Comparison of ENCODE assay signal across 26 cellular contexts in genomic region chr1:221444346-221444745, GRCh38.
"Had no signal": no experiment of that assay in that cellular context is flagged by ENCODE, and none has a peak within 500 bp of the region (broad histone marks: within the 10 kb centered on the region; RNA-seq: fewer than 3 reads in every experiment).

No MANE protein-coding gene starts in this region.

- H3K9me3 Mint-ChIP-seq: activated B cell treated with CpG ODN at 0.5 μM for 24 hours; effector memory CD8-positive, alpha-beta T cell; memory B cell; neural crest cell had no signal

- H3K27ac ChIP-seq: body of pancreas, cardiac muscle cell, gastrocnemius medialis, pancreas, prostate gland, spleen, suprapubic skin, tibial nerve had no signal

- H3K4me1 ChIP-seq: prostate gland had no signal

- DNase-seq: activated B cell treated with CpG ODN at 0.5 μM for 24 hours; activated CD8-positive, alpha-beta memory T cell treated with anti-CD3 and anti-CD28 coated beads, Interleukin-2, amount 10 ng/mL, durations not matched to agents 7 days and 5 days; activated CD8-positive, alpha-beta T cell treated with anti-CD3 and anti-CD28 coated beads, Interleukin-2, amount 10 ng/mL, durations not matched to agents 7 days and 5 days; activated naive CD4-positive, alpha-beta T cell; activated T-cell treated with anti-CD3 and anti-CD28 coated beads, Interleukin-2, amount 50 U/mL, for 48 hours; body of pancreas; cortex of kidney; effector memory CD8-positive, alpha-beta T cell; erythroblast; gastrocnemius medialis; head of caudate nucleus; hippocampal formation; midbrain; naive thymus-derived CD4-positive, alpha-beta T cell; nucleus accumbens; pancreas; retina; spleen; stimulated activated naive CD4-positive, alpha-beta T cell had no signal

- H3K36me3 ChIP-seq: cardiac muscle cell, gastrocnemius medialis, pancreas, prostate gland, spleen, suprapubic skin, tibial nerve had no signal

- H3K27me3 ChIP-seq: body of pancreas, cardiac muscle cell, gastrocnemius medialis, pancreas, spleen, suprapubic skin, tibial nerve had no signal

- H3K4me3 ChIP-seq: body of pancreas, cardiac muscle cell, gastrocnemius medialis, pancreas, prostate gland, spleen, suprapubic skin, tibial nerve had no signal

- H3K36me3 Mint-ChIP-seq: activated CD8-positive, alpha-beta memory T cell treated with anti-CD3 and anti-CD28 coated beads, Interleukin-2, amount 10 ng/mL, durations not matched to agents 7 days and 5 days; activated naive CD4-positive, alpha-beta T cell treated with anti-CD3 and anti-CD28 coated beads, Interleukin-2, amount 50 U/mL, for 72 hours; memory B cell; naive thymus-derived CD4-positive, alpha-beta T cell had no signal

- ATAC-seq: activated CD8-positive, alpha-beta memory T cell treated with anti-CD3 and anti-CD28 coated beads, Interleukin-2, amount 10 ng/mL, durations not matched to agents 7 days and 5 days; activated CD8-positive, alpha-beta T cell treated with anti-CD3 and anti-CD28 coated beads, Interleukin-2, amount 10 ng/mL, durations not matched to agents 7 days and 5 days; activated naive CD4-positive, alpha-beta T cell treated with anti-CD3 and anti-CD28 coated beads, Interleukin-2, amount 50 U/mL, for 72 hours; body of pancreas; effector memory CD8-positive, alpha-beta T cell; gastrocnemius medialis; naive thymus-derived CD4-positive, alpha-beta T cell; pancreas had no signal

- H3K4me3 Mint-ChIP-seq: activated B cell treated with CpG ODN at 0.5 μM for 24 hours; activated CD8-positive, alpha-beta memory T cell treated with anti-CD3 and anti-CD28 coated beads, Interleukin-2, amount 10 ng/mL, durations not matched to agents 7 days and 5 days; activated CD8-positive, alpha-beta T cell treated with anti-CD3 and anti-CD28 coated beads, Interleukin-2, amount 10 ng/mL, durations not matched to agents 7 days and 5 days; effector memory CD8-positive, alpha-beta T cell; memory B cell; naive thymus-derived CD4-positive, alpha-beta T cell; neural crest cell had no signal

- H3K27ac Mint-ChIP-seq: activated B cell treated with CpG ODN at 0.5 μM for 24 hours; activated CD8-positive, alpha-beta memory T cell treated with anti-CD3 and anti-CD28 coated beads, Interleukin-2, amount 10 ng/mL, durations not matched to agents 7 days and 5 days; activated CD8-positive, alpha-beta T cell treated with anti-CD3 and anti-CD28 coated beads, Interleukin-2, amount 10 ng/mL, durations not matched to agents 7 days and 5 days; activated naive CD4-positive, alpha-beta T cell treated with anti-CD3 and anti-CD28 coated beads, Interleukin-2, amount 50 U/mL, for 72 hours; effector memory CD8-positive, alpha-beta T cell; memory B cell; naive thymus-derived CD4-positive, alpha-beta T cell had no signal

- H3K9me3 ChIP-seq: body of pancreas, gastrocnemius medialis, pancreas, prostate gland, spleen, suprapubic skin, tibial nerve had no signal
